9 cellular contexts compared by ENCODE assay signal in the genomic region with DNA sequence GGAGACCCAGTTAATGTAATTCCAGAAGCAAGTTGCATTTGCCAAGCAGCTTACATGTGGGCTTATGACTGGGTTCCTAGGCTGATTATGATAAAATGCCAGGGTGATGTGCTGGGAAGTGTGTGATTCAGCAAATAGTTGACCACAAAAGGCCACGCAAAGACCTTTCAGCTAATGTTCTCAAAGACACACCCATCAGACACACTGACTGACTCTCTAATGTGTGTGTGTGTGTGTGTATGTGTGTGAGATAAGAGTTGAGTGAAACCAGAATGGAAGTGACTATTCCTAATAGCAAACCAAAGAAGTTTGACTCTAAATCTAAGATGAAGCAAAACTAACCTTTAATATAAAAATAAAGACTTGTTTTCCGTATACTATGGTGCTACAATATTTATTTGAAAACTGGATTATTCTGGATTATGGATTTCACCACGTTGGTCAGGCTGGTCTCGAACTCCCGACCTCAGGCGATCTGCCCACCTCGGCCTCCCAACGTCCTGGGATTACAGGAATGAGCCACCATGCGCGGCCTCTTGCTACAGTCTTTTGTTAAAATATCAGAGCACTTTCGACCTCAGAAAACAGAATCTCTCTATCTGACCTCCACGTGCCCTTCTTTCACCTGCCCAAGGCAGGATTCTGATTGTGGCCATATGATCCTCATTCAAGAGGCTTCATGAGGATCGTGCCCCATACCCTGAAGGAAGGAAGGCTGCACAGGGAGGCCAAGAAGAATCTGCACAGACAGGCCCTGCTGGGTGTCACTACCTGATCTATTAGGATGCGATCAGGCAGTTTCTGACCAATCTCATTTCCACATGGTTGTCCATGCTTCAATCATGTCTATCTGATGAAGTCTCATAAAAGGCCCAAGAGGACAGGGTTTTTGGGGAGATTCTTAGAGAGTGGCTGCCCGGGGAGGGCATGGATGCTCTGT.
DNase-seq lines count a peak whose midpoint lies in the region; ATAC-seq and TF ChIP-seq lines count a peak whose summit lies in the region.
"Had no signal": no experiment of that assay in that cellular context is flagged by ENCODE, and none has a peak within 500 bp of the region (broad histone marks: within the 10 kb centered on the region; RNA-seq: fewer than 3 reads in every experiment).

No MANE protein-coding gene starts in this region.

- H3K4me1 ChIP-seq in left lung = peaks cover 0 to 12% of the 10 kb centered on the region in 2 donors
- no peaks in the 10 kb centered on the region for H3K4me1 ChIP-seq in mesendoderm (ENCODE audit: control insufficient read depth, low read depth, low read length)

- no CpG with 5 or more reads among the region's 15 CpGs for WGBS in mesendoderm (ENCODE audit: extremely low coverage, insufficient coverage, low lambda C conversion rate)

- ATAC-seq in left lung (peak; percentile 85), HG02763 (IDR thresholded peaks at IDR 0.05; ENCODE audit: unreplicated experiment) (no peak), HG03139 (IDR thresholded peaks at IDR 0.05; ENCODE audit: unreplicated experiment) (no peak)

- H3K4me2 ChIP-seq in mesendoderm (ENCODE audit: low read length) = no peak overlapping the region

- H3K79me1 ChIP-seq in mesendoderm (ENCODE audit: low read length) = no peaks in the 10 kb centered on the region

- H3K23ac ChIP-seq in mesendoderm (ENCODE audit: low read length) = no peak overlapping the region

- H3K27me3 ChIP-seq in left lung (no peaks in the 10 kb centered on the region), mesendoderm (ENCODE audit: insufficient read depth, low read length, poor library complexity) (no peaks in the 10 kb centered on the region)

- no peak overlapping the region for H4K8ac ChIP-seq in mesendoderm (ENCODE audit: low read depth, low read length)

- H3K36me3 ChIP-seq in left lung (peaks cover 0 to 53% of the 10 kb centered on the region in 2 donors), mesendoderm (ENCODE audit: control insufficient read depth, insufficient read depth, low read length) (no peaks in the 10 kb centered on the region)

- TF ChIP-seq CTCF in AG10803 (conservative IDR thresholded peaks at IDR 0.05; ENCODE audit: low read length) = no peak
- no peak for TF ChIP-seq CTCF in left lung (IDR thresholded peaks at IDR 0.05)

- no peak overlapping the region for H3K27ac ChIP-seq in left lung
- no peak overlapping the region for H3K27ac ChIP-seq in mesendoderm (ENCODE audit: low read depth, low read length)

- DNase-seq in AG10803 (ENCODE audit: low read depth) = peak; percentile 100
- DNase-seq in HS-27A (ENCODE audit: low read depth) = peak; percentile 99
- DNase-seq in amniotic epithelial cell (ENCODE audit: low read depth) = peak; percentile 100
- no peak for DNase-seq in left lung
- no peak for DNase-seq in mesendoderm
- no peak for DNase-seq in NCI-H2081 (lab: John Stamatoyannopoulos, UW)
- DNase-seq: NK-92 treated with Interleukin-12 subunit alpha and Interleukin-12 subunit beta, amount 100 ng/mL, for 24 hours had no signal

- no peak overlapping the region for H4K5ac ChIP-seq in mesendoderm (ENCODE audit: low read length)

- H2BK5ac ChIP-seq in mesendoderm (ENCODE audit: low read length) = no peak overlapping the region

- H3K18ac ChIP-seq in mesendoderm (ENCODE audit: low read length) = no peak overlapping the region

- no peak overlapping the region for H3K4ac ChIP-seq in mesendoderm (ENCODE audit: low read depth, low read length)

- intact Hi-C loops in left lung (cut with DNase I) = no loop called here

- no peak overlapping the region for H2BK15ac ChIP-seq in mesendoderm (replicated peaks; ENCODE audit: low read depth)

- no peaks in the 10 kb centered on the region for H3K79me2 ChIP-seq in mesendoderm (ENCODE audit: control insufficient read depth, insufficient read depth, low read length)

- H3K56ac ChIP-seq in mesendoderm (ENCODE audit: low read length) = no peak overlapping the region

- H3K9me3 ChIP-seq in left lung = no peaks in the 10 kb centered on the region

- H3K4me3 ChIP-seq in AG10803 (ENCODE audit: low read length) = no peak overlapping the region
- no peak overlapping the region for H3K4me3 ChIP-seq in left lung
- no peak overlapping the region for H3K4me3 ChIP-seq in mesendoderm (ENCODE audit: low read length)

- no peak overlapping the region for H2AK5ac ChIP-seq in mesendoderm (ENCODE audit: low read length)

- no peak overlapping the region for H2BK120ac ChIP-seq in mesendoderm (ENCODE audit: low read depth, low read length)

- H3K9ac ChIP-seq in mesendoderm (ENCODE audit: low read length) = no peak overlapping the region

Comparison
In these comparisons a context has a peak if more than half of its experiments do, and no peak if none do; other contexts are left out.
1. DNase-seq: peak in AG10803 (single experiment), HS-27A (single experiment) and amniotic epithelial cell (single experiment); none in left lung (0 of 2), mesendoderm (single experiment) and NCI-H2081 (0 of 2).